ENCODE assay signal across 8 cellular contexts in genomic region chr2:161004379-161004778, GRCh38.
DNase-seq lines count a peak whose midpoint lies in the region; ATAC-seq, FAIRE-seq and TF ChIP-seq lines count a peak whose summit lies in the region.

No MANE protein-coding gene starts in this region.

- TF ChIP-seq CTCF in AG04449 (IDR thresholded peaks at IDR 0.05; ENCODE audit: insufficient read depth, low read length, missing control alignments) (peak; percentile 31), OCI-LY3 (IDR thresholded peaks at IDR 0.05; ENCODE audit: low read depth, low read length) (peak; percentile 53)

- 0 out of 2 replicates have a peak overlapping the region, but pooled peaks have one; percentile 19 for H2AFZ ChIP-seq in OCI-LY3 (ENCODE audit: low read depth, low read length)

- no peak overlapping the region for H3K9ac ChIP-seq in OCI-LY3 (ENCODE audit: low read length)

- H3K27ac ChIP-seq in OCI-LY3 (ENCODE audit: low read length): no peak overlapping the region

- H3K4me1 ChIP-seq in OCI-LY3 (ENCODE audit: low read length): no peaks in the 10 kb centered on the region

- ATAC-seq in GM21381 (IDR thresholded peaks at IDR 0.05; ENCODE audit: unreplicated experiment) (no peak), HG03354 (IDR thresholded peaks at IDR 0.05; ENCODE audit: poor library complexity, severe bottlenecking, unreplicated experiment) (no peak), GM19324 (IDR thresholded peaks at IDR 0.05; ENCODE audit: low FRiP score, unreplicated experiment) (no peak)

- CTCF ChIA-PET in AG04449 (lab: Yijun Ruan, JAX): interaction anchor here (0.5 to 5.0 kb wide), 32 partner anchors 9 to 919 kb away, joined by 3 to 65 read pairs (median 3); no protein-coding TSS in a partner anchor

- DNase-seq in AG04449 (ENCODE audit: low read depth, low spot score) (no peak), fibroblast of peridontal ligament (ENCODE audit: extremely low read depth) (peak; percentile 57), SHP77 (lab: John Stamatoyannopoulos, UW) (no peak)

- H4K20me1 ChIP-seq in OCI-LY3 (ENCODE audit: insufficient read depth, low read length): no peaks in the 10 kb centered on the region

- H3K36me3 ChIP-seq in OCI-LY3 (replicated peaks; ENCODE audit: low read depth, low read length): no peaks in the 10 kb centered on the region

- H3K27me3 ChIP-seq in OCI-LY3 (ENCODE audit: low read depth, low read length): no peaks in the 10 kb centered on the region

- H3K4me2 ChIP-seq in OCI-LY3 (ENCODE audit: low read length): no peak overlapping the region

- H3K79me2 ChIP-seq in OCI-LY3 (ENCODE audit: low read length): no peaks in the 10 kb centered on the region

- no peaks in the 10 kb centered on the region for H3K9me3 ChIP-seq in OCI-LY3 (ENCODE audit: insufficient read depth, low read length)

- H3K4me3 ChIP-seq in AG04449 (ENCODE audit: low read depth, low read length): no peak overlapping the region
- no peak overlapping the region for H3K4me3 ChIP-seq in OCI-LY3 (ENCODE audit: low read length)

- FAIRE-seq in G401.6 (lab: Jason Lieb, UNC): peak; percentile 49

- POLR2A ChIA-PET in AG04449 (lab: Yijun Ruan, JAX): no interaction called here
